ENCODE assay signal across 15 cellular contexts in genomic region chr13:61900033-61900432, GRCh38.
DNase-seq lines count a peak whose midpoint lies in the region; ATAC-seq and TF ChIP-seq lines count a peak whose summit lies in the region.
"Had no signal": no experiment of that assay in that cellular context is flagged by ENCODE, and none has a peak within 500 bp of the region (broad histone marks: within the 10 kb centered on the region; RNA-seq: fewer than 3 reads in every experiment).

No MANE protein-coding gene starts in this region.

- peak; percentile 53 for DNase-seq in GM23338 (ENCODE audit: low spot score)
- DNase-seq in WTC11 (ENCODE audit: low spot score) = no peak
- DNase-seq in iPS DF 4.7 (ENCODE audit: extremely low read depth, low spot score) = peak; percentile 16
- no peak for DNase-seq in mesenchymal stem cell
- no peak for DNase-seq in midbrain (lab: John Stamatoyannopoulos, UW)
- DNase-seq in NCI-H226 = no peak
- DNase-seq in osteocyte (ENCODE audit: extremely low spot score, unreplicated experiment) = no peak
- DNase-seq: AML-193; Caco-2; CD8-positive, alpha-beta memory T cell; DND-41; GDM1 had no signal

- no peak overlapping the region for H2BK120ac ChIP-seq in mesenchymal stem cell (ENCODE audit: low read depth, low read length)

- no peaks in the 10 kb centered on the region for H3K9me2 ChIP-seq in GM23338 (ENCODE audit: insufficient read depth)

- peaks cover 28% of the 10 kb centered on the region for H3K4me1 ChIP-seq in GM23338 (ENCODE audit: insufficient read depth)
- peaks cover 1% of the 10 kb centered on the region for H3K4me1 ChIP-seq in mesenchymal stem cell (ENCODE audit: control insufficient read depth, insufficient read depth, low read depth, low read length)
- H3K4me1 ChIP-seq: BLaER1, Caco-2 had no signal

- H3K27me3 Mint-ChIP-seq in GM23338 (ENCODE audit: insufficient read depth, low read depth, poor library complexity) (no peaks in the 10 kb centered on the region), WTC11 (ENCODE audit: low read depth) (no peaks in the 10 kb centered on the region), osteocyte (ENCODE audit: unreplicated experiment) (peaks cover 6% of the 10 kb centered on the region)
- H3K27me3 Mint-ChIP-seq: CD8-positive, alpha-beta memory T cell had no signal

- no peaks in the 10 kb centered on the region for H3K79me1 ChIP-seq in mesenchymal stem cell (replicated peaks; ENCODE audit: low read length, poor library complexity, severe bottlenecking)

- no peak overlapping the region for H3K23ac ChIP-seq in mesenchymal stem cell (ENCODE audit: low read length in 2 of 2)

- H3K27ac Mint-ChIP-seq in GM23338 = peak overlapping the region; percentile 83; the same call in 1 of the 2 replicates
- no peak overlapping the region for H3K27ac Mint-ChIP-seq in WTC11
- H3K27ac Mint-ChIP-seq in osteocyte (ENCODE audit: unreplicated experiment) = no peak overlapping the region
- H3K27ac Mint-ChIP-seq: CD8-positive, alpha-beta memory T cell had no signal

- CTCF ChIA-PET in WTC11 (lab: Charles Lee) = no interaction called here

- peak overlapping the region; percentile 6 for H2BK15ac ChIP-seq in mesenchymal stem cell (ENCODE audit: low read depth, poor library complexity, severe bottlenecking)

- H3K14ac ChIP-seq in mesenchymal stem cell (ENCODE audit: low read length in 2 of 2) = no peak overlapping the region

- H3K9me3 ChIP-seq in mesenchymal stem cell (ENCODE audit: control insufficient read depth, low read length) = no peaks in the 10 kb centered on the region
- H3K9me3 ChIP-seq: BLaER1, Caco-2 had no signal

- no peak overlapping the region for H3K18ac ChIP-seq in mesenchymal stem cell (ENCODE audit: low read depth in 1 of 2, low read length in 2 of 2)

- H3K27ac ChIP-seq in GM23338 (ENCODE audit: low read depth) (no peak overlapping the region), mesenchymal stem cell (ENCODE audit: low read length, poor library complexity, severe bottlenecking) (no peak overlapping the region)
- H3K27ac ChIP-seq: 22Rv1, BLaER1 had no signal

- no peak overlapping the region for H3K9ac ChIP-seq in mesenchymal stem cell (ENCODE audit: low read length)
- H3K9ac ChIP-seq: BLaER1 had no signal

- peaks cover 18% of the 10 kb centered on the region for H3K4me1 Mint-ChIP-seq in GM23338
- peaks cover 24% of the 10 kb centered on the region for H3K4me1 Mint-ChIP-seq in WTC11
- H3K4me1 Mint-ChIP-seq in osteocyte (ENCODE audit: unreplicated experiment) = no peaks in the 10 kb centered on the region
- H3K4me1 Mint-ChIP-seq: CD8-positive, alpha-beta memory T cell had no signal

- no peaks in the 10 kb centered on the region for H4K20me1 ChIP-seq in GM23338 (replicated peaks; ENCODE audit: insufficient read depth)
- H4K20me1 ChIP-seq: BLaER1 had no signal

- no peak overlapping the region for H4K8ac ChIP-seq in mesenchymal stem cell (ENCODE audit: low read length)

- POLR2A ChIA-PET in WTC11 (lab: Charles Lee) = no interaction called here

- H3K4me2 ChIP-seq in GM23338 = peak overlapping the region; percentile 27
- no peak overlapping the region for H3K4me2 ChIP-seq in mesenchymal stem cell (ENCODE audit: low read length, poor library complexity, severe bottlenecking)
- H3K4me2 ChIP-seq: BLaER1 had no signal

- no peak overlapping the region for H2BK5ac ChIP-seq in mesenchymal stem cell (ENCODE audit: low read depth, low read length, poor library complexity, severe bottlenecking)

- H3K36me3 Mint-ChIP-seq in GM23338 (ENCODE audit: low read depth) = peaks cover 8% of the 10 kb centered on the region; the same call in 2 of the 3 replicates
- H3K36me3 Mint-ChIP-seq in WTC11 = peaks cover 5% of the 10 kb centered on the region
- no peaks in the 10 kb centered on the region for H3K36me3 Mint-ChIP-seq in osteocyte (ENCODE audit: unreplicated experiment)
- H3K36me3 Mint-ChIP-seq: CD8-positive, alpha-beta memory T cell had no signal

- 0 out of 2 replicates have a peak overlapping the region, but pooled peaks have one; percentile 17 for H3K4me3 ChIP-seq in GM23338
- no peak overlapping the region for H3K4me3 ChIP-seq in mesenchymal stem cell (ENCODE audit: insufficient read depth in 1 of 2, low read depth in 1 of 2, low read length in 2 of 2)
- H3K4me3 ChIP-seq: BLaER1 had no signal

- H3K27me3 ChIP-seq in GM23338 (ENCODE audit: insufficient read depth) (no peaks in the 10 kb centered on the region), mesenchymal stem cell (ENCODE audit: control insufficient read depth in 1 of 2, insufficient read depth in 1 of 2, low read length in 2 of 2) (no peaks in the 10 kb centered on the region)
- H3K27me3 ChIP-seq: BLaER1 had no signal

- H3F3A ChIP-seq in GM23338 (replicated peaks; ENCODE audit: low read depth) = no peaks in the 10 kb centered on the region

- H2AFZ ChIP-seq in GM23338 = no peak overlapping the region
- H2AFZ ChIP-seq in mesenchymal stem cell (ENCODE audit: low read depth, low read length) = no peak overlapping the region

- H3K79me2 ChIP-seq in GM23338 (replicated peaks; ENCODE audit: insufficient read depth) = no peaks in the 10 kb centered on the region

- ATAC-seq in GM23338 (peak; percentile 92), WTC11 (peak; percentile 91), GM21526 (IDR thresholded peaks at IDR 0.05; ENCODE audit: low FRiP score, unreplicated experiment) (no peak)

- H2BK12ac ChIP-seq in mesenchymal stem cell (ENCODE audit: low read length in 2 of 2) = no peak overlapping the region

- H3K36me3 ChIP-seq in GM23338 (ENCODE audit: insufficient read depth) (no peaks in the 10 kb centered on the region), mesenchymal stem cell (ENCODE audit: control insufficient read depth in 1 of 2, insufficient read depth in 2 of 2, low read depth in 1 of 2, low read length in 2 of 2) (no peaks in the 10 kb centered on the region)
- H3K36me3 ChIP-seq: BLaER1 had no signal

- no peak overlapping the region for H2AK5ac ChIP-seq in mesenchymal stem cell (ENCODE audit: low read length, severe bottlenecking)

- H3K9me3 Mint-ChIP-seq in GM23338 (peaks cover 7% of the 10 kb centered on the region), WTC11 (peaks cover 9% of the 10 kb centered on the region), osteocyte (ENCODE audit: unreplicated experiment) (no peaks in the 10 kb centered on the region)

- TF ChIP-seq CTCF in GM23338 (conservative IDR thresholded peaks at IDR 0.05; ENCODE audit: low read depth in 2 of 2) (no peak), WTC11 (IDR thresholded peaks at IDR 0.05) (no peak), osteocyte (IDR thresholded peaks at IDR 0.05) (no peak)

- H4K91ac ChIP-seq in mesenchymal stem cell (ENCODE audit: low read length) = no peak overlapping the region

- H3K4me3 Mint-ChIP-seq in GM23338 (peak overlapping the region; percentile 6; the same call in 1 of the 3 replicates), WTC11 (peak overlapping the region; percentile 17), osteocyte (ENCODE audit: unreplicated experiment) (no peak overlapping the region)
- H3K4me3 Mint-ChIP-seq: CD8-positive, alpha-beta memory T cell had no signal

- no peak overlapping the region for H3K4ac ChIP-seq in mesenchymal stem cell (ENCODE audit: low read depth in 1 of 2, low read length in 2 of 2)

- 64% methylated on average over 2 of the region's 3 CpGs for WGBS in mesenchymal stem cell

TF ChIP-seq in GM23338, 12 proteins besides CTCF, POLR2A, EP300 and RAD21 (continues in another document):
- TF ChIP-seq NANOG (IDR thresholded peaks at IDR 0.05; ENCODE audit: borderline replicate concordance) (no peak), JUNB (IDR thresholded peaks at IDR 0.05; ENCODE audit: unreplicated experiment) (no peak), EZH2phosphoT487 (IDR thresholded peaks at IDR 0.05; ENCODE audit: unreplicated experiment) (no peak), CREB1 (CRISPR knock-in tag; IDR thresholded peaks at IDR 0.05; ENCODE audit: low read depth) (no peak)

TF ChIP-seq in WTC11, 78 proteins besides CTCF, POLR2A, EP300 and RAD21:
- TF ChIP-seq FOXK1 (CRISPR knock-in tag; IDR thresholded peaks at IDR 0.05) = no peak
- TF ChIP-seq ATF1 (CRISPR knock-in tag; IDR thresholded peaks at IDR 0.05) = no peak
- no peak for TF ChIP-seq TCF7 (CRISPR knock-in tag; IDR thresholded peaks at IDR 0.05; ENCODE audit: low read depth)
- TF ChIP-seq ESRRA (CRISPR knock-in tag; IDR thresholded peaks at IDR 0.05; ENCODE audit: borderline replicate concordance) = no peak
- TF ChIP-seq NFYB (CRISPR knock-in tag; conservative IDR thresholded peaks at IDR 0.05; ENCODE audit: low read depth) = no peak
- no peak for TF ChIP-seq JUN (CRISPR knock-in tag; IDR thresholded peaks at IDR 0.05)
- no peak for TF ChIP-seq CBFB (CRISPR knock-in tag; IDR thresholded peaks at IDR 0.05; ENCODE audit: low read depth)
- TF ChIP-seq IRF1 (CRISPR knock-in tag; IDR thresholded peaks at IDR 0.05) = no peak
- no peak for TF ChIP-seq TEAD4 (CRISPR knock-in tag; IDR thresholded peaks at IDR 0.05)

Comparison
In these comparisons a context has a peak if more than half of its experiments do, and no peak if none do; other contexts are left out.
1. DNase-seq: peak in GM23338 (single experiment) and iPS DF 4.7 (single experiment); none in WTC11 (single experiment), mesenchymal stem cell (single experiment), midbrain (single experiment), NCI-H226 (single experiment) and osteocyte (single experiment).